1 cellular context compared by ENCODE assay signal in genomic region chr4:6225469-6225868, GRCh38.
A peak's percentile ranks its signal among the peaks of the same experiment; 100 is the strongest.
TF ChIP-seq lines count a peak whose summit lies in the region.

No MANE protein-coding gene starts in this region.

TF ChIP-seq in K562, 482 proteins besides CTCF, POLR2A, EP300 and RAD21 (continued from another document):
- TF ChIP-seq REST (CRISPR knock-in tag; IDR thresholded peaks at IDR 0.05; ENCODE audit: low read depth): peak; percentile 89
- TF ChIP-seq ZKSCAN1 (IDR thresholded peaks at IDR 0.05; ENCODE audit: low read depth, low read length): peak; percentile 74; the same call in 1 of the 2 replicates
- TF ChIP-seq EHMT2 (IDR thresholded peaks at IDR 0.05): peak; percentile 92
- no peak for TF ChIP-seq GATA2 (CRISPR knock-in tag; IDR thresholded peaks at IDR 0.05)
- TF ChIP-seq MIER1 (IDR thresholded peaks at IDR 0.05; ENCODE audit: low read depth): peak; percentile 82
